In the genomic region with DNA sequence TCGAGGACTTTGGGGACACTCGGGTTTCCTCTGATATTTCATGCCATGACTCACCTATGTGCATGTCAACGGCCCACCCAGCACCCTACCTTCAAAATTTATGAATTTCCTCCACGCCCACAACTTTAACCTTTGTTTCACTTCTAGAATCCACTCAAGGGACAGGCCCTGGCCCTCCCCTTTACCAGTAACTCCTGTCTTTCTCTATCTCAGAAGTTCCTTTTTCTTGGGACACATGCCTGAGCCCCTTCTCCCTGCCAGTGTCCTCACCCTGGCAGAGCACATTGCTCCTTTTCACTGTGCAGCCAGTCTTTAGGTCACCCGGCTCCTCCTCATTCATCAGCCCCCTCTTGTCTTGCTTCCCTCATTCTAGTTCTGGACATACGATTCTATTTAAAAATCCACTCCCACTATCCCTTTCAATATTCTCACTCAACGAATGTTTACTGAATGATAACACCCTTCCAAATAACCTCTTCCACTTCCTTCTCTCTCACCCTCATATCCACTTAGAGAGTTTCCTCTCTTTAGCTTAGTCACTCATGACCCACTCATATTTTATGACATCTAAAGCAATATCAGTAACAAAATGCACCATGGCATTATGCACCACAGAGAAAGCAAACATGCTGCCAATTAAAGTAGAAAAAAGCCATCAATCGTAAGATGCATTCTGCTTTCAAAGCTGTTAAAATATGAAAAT, we compare ENCODE assay signal across 8 cellular contexts.
DNase-seq lines count a peak whose midpoint lies in the region; ATAC-seq, FAIRE-seq and TF ChIP-seq lines count a peak whose summit lies in the region.

No MANE protein-coding gene starts in this region.

- ATAC-seq in left cardiac atrium: peak; percentile 58 to 75
- ATAC-seq in HG03378 (IDR thresholded peaks at IDR 0.05; ENCODE audit: unreplicated experiment): peak; percentile 78
- peak; percentile 59 for ATAC-seq in GM12878
- no peak for ATAC-seq in GM18873 (IDR thresholded peaks at IDR 0.05; ENCODE audit: low FRiP score, unreplicated experiment)

- H3K27me3 ChIP-seq in GM12878 (replicated peaks in 1 of 2; ENCODE audit: control insufficient read depth in 2 of 2, insufficient read depth in 2 of 2, low read length in 1 of 2) (no peaks in the 10 kb centered on the region), tibial artery (no peaks in the 10 kb centered on the region)

- POLR2A ChIA-PET in GM12878 (lab: Charles Lee): no interaction called here

- peaks cover 3% of the 10 kb centered on the region for H3K4me1 ChIP-seq in GM12878 (ENCODE audit: control insufficient read depth, insufficient read depth, low read length)
- peaks cover 0 to 52% (median 18%) of the 10 kb centered on the region in 4 donors for H3K4me1 ChIP-seq in tibial artery

- RAD21 ChIA-PET in GM12878 (lab: Charles Lee; ENCODE audit: unreplicated experiment): no interaction called here

- no peak for TF ChIP-seq RAD21 in GM12878 (IDR thresholded peaks at IDR 0.05; ENCODE audit: insufficient read depth, low read depth, low read length)

- no peak overlapping the region for H3K4me3 ChIP-seq in GM12878
- H3K4me3 ChIP-seq in tibial artery: no peak overlapping the region

- H4K20me1 ChIP-seq in GM12878 (ENCODE audit: control insufficient read depth, insufficient read depth): no peaks in the 10 kb centered on the region

- no peak overlapping the region for H3K9ac ChIP-seq in GM12878 (ENCODE audit: control insufficient read depth, insufficient read depth, low read length)

- DNase-seq in left cardiac atrium (no peak), cardiac septum (ENCODE audit: low spot score) (no peak), GM12878 (ENCODE audit: low read depth, low spot score) (no peak), tibial artery (no peak), NCI-H146 treated with DMSO at 0.1 percent for 48 hours (lab: John Stamatoyannopoulos, UW; ENCODE audit: unreplicated experiment) (no peak)
- no peak for DNase-seq in central memory CD4-positive, alpha-beta T cell

- in situ Hi-C loops in GM12878 (cut with MboI): no loop called here

- CTCF ChIA-PET in GM12878 (lab: Yijun Ruan, JAX): no interaction called here

- TF ChIP-seq CTCF in GM12878 (IDR thresholded peaks at IDR 0.05 in 2 of 3, conservative IDR thresholded peaks at IDR 0.05 in 1 of 3; ENCODE audit: control insufficient read depth in 2 of 3, extremely low read depth in 1 of 3, insufficient read depth in 1 of 3, low read depth in 3 of 3, low read length in 3 of 3) (no peak), tibial artery (IDR thresholded peaks at IDR 0.05) (no peak)

- TF ChIP-seq POLR2A in GM12878 (IDR thresholded peaks at IDR 0.05; ENCODE audit: low read depth, low read length): no peak

- H3K27ac ChIP-seq in GM12878 (ENCODE audit: control insufficient read depth, insufficient read depth) (no peak overlapping the region), tibial artery (peak overlapping the region; percentile 22 to 60)

- intact Hi-C loops in left cardiac atrium (cut with DNase I) (no loop called here), cardiac septum (cut with DNase I) (no loop called here), GM12878 (cut with micrococcal nuclease; ENCODE audit: unreplicated experiment) (no loop called here), tibial artery (cut with DNase I; ENCODE audit: low total_unique reads) (no loop called here)

- no peaks in the 10 kb centered on the region for H3K79me2 ChIP-seq in GM12878 (ENCODE audit: control insufficient read depth, insufficient read depth, low read length)

- FAIRE-seq in GM12878 (lab: Jason Lieb, UNC): no peak

- TF ChIP-seq EP300 in GM12878 (IDR thresholded peaks at IDR 0.05; ENCODE audit: borderline replicate concordance in 1 of 2, control insufficient read depth in 1 of 2, low read depth in 2 of 2, low read length in 2 of 2): no peak

- H2AFZ ChIP-seq in GM12878 (ENCODE audit: control insufficient read depth, low read depth, low read length): no peak overlapping the region

- no TSS peak for BruUV-seq in GM12878 (replicated peaks; lab: Mats Ljungman, UMichigan)

- no peaks in the 10 kb centered on the region for H3K36me3 ChIP-seq in GM12878 (ENCODE audit: control insufficient read depth in 2 of 2, insufficient read depth in 2 of 2, low read length in 1 of 2)
- no peaks in the 10 kb centered on the region for H3K36me3 ChIP-seq in tibial artery

- WGBS in GM12878 (ENCODE audit: insufficient coverage, insufficient replicate concordance, low lambda C conversion rate, missing lambda C conversion rate): 22% methylated on average over 8 of the region's 8 CpGs

- no peaks in the 10 kb centered on the region for H3K9me3 ChIP-seq in GM12878 (replicated peaks; ENCODE audit: control insufficient read depth, insufficient read depth, low read length)
- H3K9me3 ChIP-seq in tibial artery: no peaks in the 10 kb centered on the region

- SMC1A ChIA-PET in GM12878 (lab: Charles Lee; ENCODE audit: uncharacterized antibody, unreplicated experiment): interaction anchor here (1.3 kb wide), 1 partner anchor 12 kb away, joined by 4 read pairs; no protein-coding TSS in a partner anchor

- H3K4me2 ChIP-seq in GM12878 (ENCODE audit: control insufficient read depth, insufficient read depth): no peak overlapping the region

TF ChIP-seq in GM12878, 131 proteins besides CTCF, POLR2A, EP300 and RAD21:
- TF ChIP-seq IKZF2 (IDR thresholded peaks at IDR 0.05): peak in 1 of 2 experiments; percentile 24; a peak in 2 of 4 replicates
- TF ChIP-seq, protein P1, sequence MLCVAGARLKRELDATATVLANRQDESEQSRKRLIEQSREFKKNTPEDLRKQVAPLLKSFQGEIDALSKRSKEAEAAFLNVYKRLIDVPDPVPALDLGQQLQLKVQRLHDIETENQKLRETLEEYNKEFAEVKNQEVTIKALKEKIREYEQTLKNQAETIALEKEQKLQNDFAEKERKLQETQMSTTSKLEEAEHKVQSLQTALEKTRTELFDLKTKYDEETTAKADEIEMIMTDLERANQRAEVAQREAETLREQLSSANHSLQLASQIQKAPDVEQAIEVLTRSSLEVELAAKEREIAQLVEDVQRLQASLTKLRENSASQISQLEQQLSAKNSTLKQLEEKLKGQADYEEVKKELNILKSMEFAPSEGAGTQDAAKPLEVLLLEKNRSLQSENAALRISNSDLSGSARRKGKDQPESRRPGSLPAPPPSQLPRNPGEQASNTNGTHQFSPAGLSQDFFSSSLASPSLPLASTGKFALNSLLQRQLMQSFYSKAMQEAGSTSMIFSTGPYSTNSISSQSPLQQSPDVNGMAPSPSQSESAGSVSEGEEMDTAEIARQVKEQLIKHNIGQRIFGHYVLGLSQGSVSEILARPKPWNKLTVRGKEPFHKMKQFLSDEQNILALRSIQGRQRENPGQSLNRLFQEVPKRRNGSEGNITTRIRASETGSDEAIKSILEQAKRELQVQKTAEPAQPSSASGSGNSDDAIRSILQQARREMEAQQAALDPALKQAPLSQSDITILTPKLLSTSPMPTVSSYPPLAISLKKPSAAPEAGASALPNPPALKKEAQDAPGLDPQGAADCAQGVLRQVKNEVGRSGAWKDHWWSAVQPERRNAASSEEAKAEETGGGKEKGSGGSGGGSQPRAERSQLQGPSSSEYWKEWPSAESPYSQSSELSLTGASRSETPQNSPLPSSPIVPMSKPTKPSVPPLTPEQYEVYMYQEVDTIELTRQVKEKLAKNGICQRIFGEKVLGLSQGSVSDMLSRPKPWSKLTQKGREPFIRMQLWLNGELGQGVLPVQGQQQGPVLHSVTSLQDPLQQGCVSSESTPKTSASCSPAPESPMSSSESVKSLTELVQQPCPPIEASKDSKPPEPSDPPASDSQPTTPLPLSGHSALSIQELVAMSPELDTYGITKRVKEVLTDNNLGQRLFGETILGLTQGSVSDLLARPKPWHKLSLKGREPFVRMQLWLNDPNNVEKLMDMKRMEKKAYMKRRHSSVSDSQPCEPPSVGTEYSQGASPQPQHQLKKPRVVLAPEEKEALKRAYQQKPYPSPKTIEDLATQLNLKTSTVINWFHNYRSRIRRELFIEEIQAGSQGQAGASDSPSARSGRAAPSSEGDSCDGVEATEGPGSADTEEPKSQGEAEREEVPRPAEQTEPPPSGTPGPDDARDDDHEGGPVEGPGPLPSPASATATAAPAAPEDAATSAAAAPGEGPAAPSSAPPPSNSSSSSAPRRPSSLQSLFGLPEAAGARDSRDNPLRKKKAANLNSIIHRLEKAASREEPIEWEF (IDR thresholded peaks at IDR 0.05; ENCODE audit: insufficient replicate concordance, low read depth, low read length): no peak
